In the genomic region with DNA sequence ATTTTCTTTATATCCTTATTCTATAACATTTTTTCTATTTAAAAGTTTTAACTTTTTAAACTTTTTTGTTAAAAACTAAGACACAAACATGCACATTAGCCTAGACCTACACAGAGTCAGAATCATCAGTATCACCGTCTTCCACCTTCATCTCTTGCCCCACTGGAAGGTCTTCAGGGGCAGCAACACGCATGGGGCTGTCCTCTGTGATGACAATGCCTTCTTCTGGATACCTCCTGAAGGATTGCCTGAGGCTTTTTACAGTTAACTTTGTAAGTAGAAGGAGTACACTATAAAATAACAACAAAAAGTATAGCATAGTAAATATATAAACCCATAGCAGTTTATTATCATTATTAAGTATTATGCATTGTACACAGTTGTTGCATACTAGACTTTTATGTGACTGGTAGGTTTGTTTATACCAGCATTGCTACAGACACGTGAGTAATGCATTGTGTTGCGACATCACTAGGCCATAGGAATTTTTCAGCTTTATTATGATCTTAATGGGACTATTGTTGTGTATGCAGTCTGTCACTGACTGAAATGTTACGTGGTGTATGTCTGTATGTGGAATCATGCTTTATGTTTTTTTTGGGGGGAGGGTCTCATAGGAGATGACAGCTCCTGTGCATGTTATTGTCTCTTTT, we compare ENCODE assay signal across 13 cellular contexts. TPM values are rescaled to one million over a fixed set of nuclear protein-coding genes. Genes with fewer than 3 reads are reported as not detected.
DNase-seq lines count a peak whose midpoint lies in the region; ATAC-seq and TF ChIP-seq lines count a peak whose summit lies in the region.
"Had no signal": no experiment of that assay in that cellular context is flagged by ENCODE, and none has a peak within 500 bp of the region (broad histone marks: within the 10 kb centered on the region; RNA-seq: fewer than 3 reads in every experiment).

No MANE protein-coding gene starts in this region.

- H3K4me1 ChIP-seq in PC-3 (ENCODE audit: insufficient read depth, low read length) = no peaks in the 10 kb centered on the region
- H3K4me1 ChIP-seq in MM.1S (ENCODE audit: low read length) = no peaks in the 10 kb centered on the region

- no peaks in the 10 kb centered on the region for H3K9me3 ChIP-seq in PC-3 (ENCODE audit: low read length)
- H3K9me3 ChIP-seq in MM.1S (replicated peaks; ENCODE audit: insufficient read depth, low read length) = no peaks in the 10 kb centered on the region

- DNase-seq in GM04504 (ENCODE audit: low read depth) (peak; percentile 65), PC-3 (peak; percentile 72), epithelial cell of esophagus (ENCODE audit: low read depth) (peak; percentile 91), skeletal muscle cell (ENCODE audit: low read depth) (peak; percentile 64), G401 (ENCODE audit: low spot score) (no peak), MM.1S (no peak)
- no peak for DNase-seq in stimulated activated CD4-positive, alpha-beta T cell treated with anti-CD3 and anti-CD28 coated beads, Interleukin-12 subunit alpha, Interleukin-12 subunit beta, amount 100 ng/mL, for 4 hours
- DNase-seq: activated naive CD4-positive, alpha-beta T cell treated with anti-CD3 and anti-CD28 coated beads for 36 hours; GDM1; left cardiac atrium; NCI-H1092 had no signal

- H3K4me2 ChIP-seq in PC-3 (ENCODE audit: low read length) (no peak overlapping the region), MM.1S (ENCODE audit: low read depth, low read length) (no peak overlapping the region)
- H3K4me2 ChIP-seq: PC-9 had no signal

- H4K20me1 ChIP-seq in PC-3 (ENCODE audit: low read length) (0 out of 2 replicates have a peak, but pooled peaks cover 4% of the 10 kb centered on the region), MM.1S (ENCODE audit: insufficient read depth, low read length) (no peaks in the 10 kb centered on the region)

- H3K4me3 ChIP-seq in PC-3 (ENCODE audit: low read length) (no peak overlapping the region), epithelial cell of esophagus (ENCODE audit: low read length) (no peak overlapping the region), skeletal muscle cell (ENCODE audit: low read depth, low read length) (no peak overlapping the region), MM.1S (ENCODE audit: low read length) (no peak overlapping the region)
- H3K4me3 ChIP-seq: PC-9 had no signal

- peaks cover 4% of the 10 kb centered on the region; the same call in 1 of the 2 replicates for H3K36me3 ChIP-seq in PC-3 (ENCODE audit: low read depth, low read length)
- H3K36me3 ChIP-seq in MM.1S (replicated peaks; ENCODE audit: insufficient read depth, low read length) = peaks cover 10% of the 10 kb centered on the region

- peaks cover 35% of the 10 kb centered on the region for H3K79me2 ChIP-seq in PC-3 (ENCODE audit: low read length)
- peaks cover 62% of the 10 kb centered on the region for H3K79me2 ChIP-seq in MM.1S (ENCODE audit: low read length)

- POLR2A ChIA-PET in PC-3 (lab: Charles Lee; ENCODE audit: unreplicated experiment) = no interaction called here

- ATAC-seq in PC-3 = peak; percentile 56
- ATAC-seq in HG03442 (IDR thresholded peaks at IDR 0.05; ENCODE audit: unreplicated experiment) = no peak

- H3K9ac ChIP-seq in PC-3 (ENCODE audit: low read length) (no peak overlapping the region), MM.1S (ENCODE audit: low read length) (no peak overlapping the region)

- H2AFZ ChIP-seq in PC-3 (ENCODE audit: low read length) (no peak overlapping the region), MM.1S (ENCODE audit: low read length) (no peak overlapping the region)
- H2AFZ ChIP-seq: PC-9 had no signal

- in situ Hi-C loops in G401 (cut with HindIII; ENCODE audit: low sequenced_read_pairs) = no loop called here

- H3K9me2 ChIP-seq in PC-3 (replicated peaks; ENCODE audit: low read length) (no peaks in the 10 kb centered on the region), MM.1S (replicated peaks; ENCODE audit: insufficient read depth, low read length) (no peaks in the 10 kb centered on the region)

- no TSS peak for BruUV-seq in PC-3 (replicated peaks; lab: Mats Ljungman, UMichigan)

- no peak for TF ChIP-seq CTCF in PC-3 (conservative IDR thresholded peaks at IDR 0.05; ENCODE audit: low read depth, low read length)
- no peak for TF ChIP-seq CTCF in epithelial cell of esophagus (IDR thresholded peaks at IDR 0.05; ENCODE audit: insufficient read depth, low read depth, low read length, missing control alignments)
- no peak for TF ChIP-seq CTCF in MM.1S (IDR thresholded peaks at IDR 0.05; ENCODE audit: low read length)

- CTCF ChIA-PET in PC-3 (lab: Charles Lee) = no interaction called here

- H3K27me3 ChIP-seq in PC-3 (ENCODE audit: low read length) (no peaks in the 10 kb centered on the region), MM.1S (replicated peaks; ENCODE audit: insufficient read depth, low read length) (no peaks in the 10 kb centered on the region)

- H3K27ac ChIP-seq in PC-3 (ENCODE audit: low read length) = no peak overlapping the region
- H3K27ac ChIP-seq in MM.1S (ENCODE audit: low read length) = no peak overlapping the region
- H3K27ac ChIP-seq: PC-9 had no signal

- no peaks in the 10 kb centered on the region for H3F3A ChIP-seq in PC-3 (ENCODE audit: low read length, unreplicated experiment)
- no peaks in the 10 kb centered on the region for H3F3A ChIP-seq in MM.1S (ENCODE audit: insufficient read depth, low read length)

- intact Hi-C loops in PC-3 (cut with micrococcal nuclease) = no loop called here

RNA-seq across cellular contexts. Expression of a gene that starts 18.2 kb away (rescaled TPM):
- 20.2 and 20.6 TPM in 2 replicates for total RNA-seq in PC-3 (2014; rRNA removed)
- 45.6 and 51.0 TPM in 2 replicates for total RNA-seq in G401 (2014; rRNA removed; shearing (Covaris generic))

Comparison
In these comparisons a context has a peak if more than half of its experiments do, and no peak if none do; other contexts are left out.
1. DNase-seq: peak in GM04504 (single experiment), PC-3 (single experiment), epithelial cell of esophagus (single experiment) and skeletal muscle cell (single experiment); none in G401 (single experiment), MM.1S (single experiment) and stimulated activated CD4-positive, alpha-beta T cell treated with anti-CD3 and anti-CD28 coated beads, Interleukin-12 subunit alpha, Interleukin-12 subunit beta, amount 100 ng/mL, for 4 hours (single experiment).